ENCODE assay signal across 15 cellular contexts in the genomic region with DNA sequence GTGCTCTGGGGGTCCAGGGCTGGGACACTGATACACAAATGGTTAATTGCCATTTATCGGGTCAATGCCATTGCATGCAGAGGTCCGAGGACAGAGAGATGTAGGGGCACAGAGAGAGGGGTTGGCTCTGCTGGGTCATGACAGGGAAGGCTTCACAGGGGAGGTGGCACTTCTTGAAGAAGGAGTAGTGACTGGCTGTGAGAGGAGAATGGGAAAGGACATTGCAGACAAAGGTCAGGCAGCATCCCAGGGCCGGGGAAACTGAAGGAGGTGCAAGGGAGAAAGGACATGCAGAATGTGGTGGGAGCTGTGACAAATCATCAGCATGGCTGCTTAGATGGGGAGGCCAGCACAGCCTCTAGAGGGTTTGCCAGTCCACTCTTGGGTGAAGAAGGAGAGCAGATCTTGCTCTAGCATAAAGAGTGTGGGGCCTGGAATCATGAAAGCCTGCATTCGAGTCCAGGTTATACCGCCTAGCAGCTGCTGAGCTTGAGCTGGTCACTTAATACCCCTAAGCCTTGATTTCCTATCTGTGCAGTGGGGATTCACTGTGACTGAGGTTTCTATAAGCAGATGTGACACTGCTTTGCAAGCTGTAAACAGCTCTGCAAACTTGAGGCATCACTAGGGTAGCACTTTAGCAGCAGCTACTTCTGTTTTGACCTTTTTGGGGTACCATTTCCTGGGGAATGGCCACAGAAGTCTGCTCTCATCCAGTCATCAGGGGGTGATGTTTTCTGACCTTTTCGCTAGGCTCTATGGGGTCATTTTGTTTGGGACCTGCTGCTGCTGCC. TPM values are rescaled to one million over a fixed set of nuclear protein-coding genes. Genes with fewer than 3 reads are reported as not detected.
DNase-seq lines count a peak whose midpoint lies in the region; ATAC-seq and TF ChIP-seq lines count a peak whose summit lies in the region.
"Had no signal": no experiment of that assay in that cellular context is flagged by ENCODE, and none has a peak within 500 bp of the region (broad histone marks: within the 10 kb centered on the region; RNA-seq: fewer than 3 reads in every experiment).

No MANE protein-coding gene starts in this region.

- H4K91ac ChIP-seq in IMR-90 (ENCODE audit: insufficient read depth, low read depth, low read length) = peak overlapping the region; percentile 92

- H3K36me3 ChIP-seq in Caco-2 (ENCODE audit: control insufficient read depth, insufficient read depth, low read length) (no peaks in the 10 kb centered on the region), IMR-90 (ENCODE audit: control insufficient read depth, insufficient read depth, low read length) (no peaks in the 10 kb centered on the region), smooth muscle cell (ENCODE audit: low read depth) (no peaks in the 10 kb centered on the region)
- H3K36me3 ChIP-seq: heart left ventricle, neural progenitor cell had no signal

- TF ChIP-seq CTCF in Caco-2 (IDR thresholded peaks at IDR 0.05; ENCODE audit: insufficient read depth in 1 of 2, low read depth in 1 of 2, low read length in 1 of 2, severe bottlenecking in 1 of 2, unreplicated experiment in 1 of 2) (no peak), IMR-90 (conservative IDR thresholded peaks at IDR 0.05; ENCODE audit: low read depth, low read length) (no peak), smooth muscle cell (IDR thresholded peaks at IDR 0.05; ENCODE audit: borderline replicate concordance, insufficient read depth, poor library complexity, severe bottlenecking) (no peak), foreskin fibroblast (IDR thresholded peaks at IDR 0.05; ENCODE audit: low read depth, low read length) (no peak)

- no peaks in the 10 kb centered on the region for H3K79me2 ChIP-seq in smooth muscle cell (ENCODE audit: low read depth)

- peak overlapping the region; percentile 75 for H2BK5ac ChIP-seq in IMR-90 (ENCODE audit: low read depth, low read length, poor library complexity, severe bottlenecking)

- peak overlapping the region; percentile 78 for H4K5ac ChIP-seq in IMR-90 (ENCODE audit: low read depth, low read length)

- peaks cover 6% of the 10 kb centered on the region for H3K36me3 Mint-ChIP-seq in Caco-2 (ENCODE audit: insufficient read depth, unreplicated experiment)
- no peaks in the 10 kb centered on the region for H3K36me3 Mint-ChIP-seq in effector memory CD8-positive, alpha-beta T cell (ENCODE audit: insufficient read depth)
- no peaks in the 10 kb centered on the region for H3K36me3 Mint-ChIP-seq in activated naive CD4-positive, alpha-beta T cell treated with anti-CD3 and anti-CD28 coated beads for 36 hours (ENCODE audit: low read depth)
- H3K36me3 Mint-ChIP-seq: neural progenitor cell had no signal

- 80% methylated on average over 2 of the region's 6 CpGs; no CpG with 5 or more reads in 1 of the 2 experiments for WGBS in IMR-90 (ENCODE audit: extremely low coverage in 2 of 2, insufficient read length in 1 of 2), 2 experiments
- WGBS in smooth muscle cell (ENCODE audit: low lambda C conversion rate) = 78% methylated on average over 6 of the region's 6 CpGs

- CTCF ChIA-PET in Caco-2 (lab: Charles Lee) (no interaction called here), IMR-90 (lab: Yijun Ruan, JAX) (interaction anchor here (0.7 to 1.0 kb wide), 3 partner anchors 11 to 184 kb away, joined by 3 read pairs; no protein-coding TSS in a partner anchor)
- CTCF ChIA-PET in activated naive CD4-positive, alpha-beta T cell treated with anti-CD3 and anti-CD28 coated beads for 36 hours (lab: Charles Lee) = interaction anchor here (0.6 kb wide), 1 partner anchor 22 kb away, joined by 4 read pairs; no protein-coding TSS in a partner anchor

- no peaks in the 10 kb centered on the region for H3K9me3 Mint-ChIP-seq in Caco-2 (ENCODE audit: unreplicated experiment)
- H3K9me3 Mint-ChIP-seq in effector memory CD8-positive, alpha-beta T cell = no peaks in the 10 kb centered on the region
- no peaks in the 10 kb centered on the region for H3K9me3 Mint-ChIP-seq in activated naive CD4-positive, alpha-beta T cell treated with anti-CD3 and anti-CD28 coated beads for 36 hours

- H3K27ac ChIP-seq in IMR-90 (ENCODE audit: insufficient read depth, low read length) = no peak overlapping the region
- H3K27ac ChIP-seq in smooth muscle cell (ENCODE audit: low read depth) = peak overlapping the region; percentile 27
- H3K27ac ChIP-seq: HL-60, neural progenitor cell had no signal

- no peaks in the 10 kb centered on the region for H3F3A ChIP-seq in smooth muscle cell (ENCODE audit: low read depth)

- no peaks in the 10 kb centered on the region for H3K27me3 ChIP-seq in Caco-2 (replicated peaks; ENCODE audit: control insufficient read depth, insufficient read depth, low read length)
- no peaks in the 10 kb centered on the region for H3K27me3 ChIP-seq in IMR-90 (ENCODE audit: control insufficient read depth, insufficient read depth, low read length)
- H3K27me3 ChIP-seq in smooth muscle cell (ENCODE audit: low read depth) = no peaks in the 10 kb centered on the region
- H3K27me3 ChIP-seq: heart left ventricle, neural progenitor cell had no signal

- peaks cover 40% of the 10 kb centered on the region for H3K9me1 ChIP-seq in IMR-90 (ENCODE audit: insufficient read depth, low read length)

- no peaks in the 10 kb centered on the region for H3K27me3 Mint-ChIP-seq in Caco-2 (ENCODE audit: insufficient read depth, unreplicated experiment)
- H3K27me3 Mint-ChIP-seq in effector memory CD8-positive, alpha-beta T cell = peaks cover 0 to 8% of the 10 kb centered on the region in 2 donors
- H3K27me3 Mint-ChIP-seq in activated naive CD4-positive, alpha-beta T cell treated with anti-CD3 and anti-CD28 coated beads for 36 hours (ENCODE audit: low read depth) = no peaks in the 10 kb centered on the region

- H3K4me2 ChIP-seq in IMR-90 (ENCODE audit: low read depth, low read length) = no peak overlapping the region
- H3K4me2 ChIP-seq in smooth muscle cell = peak overlapping the region; percentile 4
- H3K4me2 ChIP-seq: neural progenitor cell had no signal

- no peak for ATAC-seq in IMR-90 (ENCODE audit: low read depth)
- ATAC-seq in effector memory CD8-positive, alpha-beta T cell (replicated peaks) = no peak

- H3K27ac Mint-ChIP-seq in Caco-2 (ENCODE audit: unreplicated experiment) = peak overlapping the region; percentile 32
- H3K27ac Mint-ChIP-seq in effector memory CD8-positive, alpha-beta T cell = peak overlapping the region; percentile 67 to 88
- no peak overlapping the region for H3K27ac Mint-ChIP-seq in activated naive CD4-positive, alpha-beta T cell treated with anti-CD3 and anti-CD28 coated beads for 36 hours

- H3K9ac ChIP-seq in IMR-90 (ENCODE audit: low read depth, low read length) (no peak overlapping the region), smooth muscle cell (ENCODE audit: low read depth) (no peak overlapping the region)
- H3K9ac ChIP-seq: neural progenitor cell had no signal

- no peaks in the 10 kb centered on the region for H3K79me1 ChIP-seq in IMR-90 (ENCODE audit: low read depth in 1 of 2, low read length in 2 of 2)

- peak overlapping the region; percentile 95 for H2AK5ac ChIP-seq in IMR-90 (ENCODE audit: low read depth, low read length)

- H3K23ac ChIP-seq in IMR-90 (ENCODE audit: low read depth, low read length) = no peak overlapping the region

- POLR2A ChIA-PET in Caco-2 (lab: Charles Lee) = no interaction called here
- POLR2A ChIA-PET in IMR-90 (lab: Charles Lee; ENCODE audit: unreplicated experiment) = interaction anchor here (0.8 kb wide), 1 partner anchor 88 kb away, joined by 3 read pairs; no protein-coding TSS in a partner anchor

- H3K4me1 ChIP-seq in Caco-2 = peaks cover 10% of the 10 kb centered on the region
- H3K4me1 ChIP-seq in IMR-90 (ENCODE audit: control insufficient read depth, insufficient read depth, low read length) = peaks cover 28% of the 10 kb centered on the region
- H3K4me1 ChIP-seq in smooth muscle cell (ENCODE audit: low read depth) = peaks cover 3% of the 10 kb centered on the region

- peaks cover 21% of the 10 kb centered on the region for H3K4me1 Mint-ChIP-seq in Caco-2 (ENCODE audit: low read depth, unreplicated experiment)
- H3K4me1 Mint-ChIP-seq in effector memory CD8-positive, alpha-beta T cell (ENCODE audit: low read depth in 2 of 2) = peaks cover 32 to 34% of the 10 kb centered on the region in 2 donors
- peaks cover 10% of the 10 kb centered on the region for H3K4me1 Mint-ChIP-seq in activated naive CD4-positive, alpha-beta T cell treated with anti-CD3 and anti-CD28 coated beads for 36 hours (ENCODE audit: low read depth)

- H3K4ac ChIP-seq in IMR-90 (ENCODE audit: low read depth, low read length) = peak overlapping the region; percentile 89

- DNase-seq in Caco-2 (no peak), IMR-90 (no peak), smooth muscle cell (lab: John Stamatoyannopoulos, UW; ENCODE audit: unreplicated experiment) (no peak), foreskin fibroblast (no peak), H4 (ENCODE audit: low spot score) (no peak), amniotic stem cell (lab: John Stamatoyannopoulos, UW) (no peak)
- DNase-seq in effector memory CD8-positive, alpha-beta T cell = no peak
- no peak for DNase-seq in activated naive CD4-positive, alpha-beta T cell treated with anti-CD3 and anti-CD28 coated beads for 36 hours
- DNase-seq: effector memory CD4-positive, alpha-beta T cell; GDM1 had no signal

- in situ Hi-C loops in IMR-90 (cut with MboI; ENCODE audit: low sequenced_read_pairs) = no loop called here

- peak overlapping the region; percentile 85 for H2BK20ac ChIP-seq in IMR-90 (ENCODE audit: low read depth, low read length)

- BruUV-seq in Caco-2 (replicated peaks; lab: Mats Ljungman, UMichigan) (no TSS peak), IMR-90 (replicated peaks; lab: Mats Ljungman, UMichigan) (no TSS peak)

- H2AK9ac ChIP-seq in IMR-90 (replicated peaks; ENCODE audit: low read depth, low read length, poor library complexity) = peak overlapping the region; percentile 71

- intact Hi-C loops in Caco-2 (cut with micrococcal nuclease; ENCODE audit: unreplicated experiment) (no loop called here), IMR-90 (cut with micrococcal nuclease) (no loop called here)
- intact Hi-C loops in activated naive CD4-positive, alpha-beta T cell treated with anti-CD3 and anti-CD28 coated beads for 36 hours (cut with micrococcal nuclease) = no loop called here

- H3K18ac ChIP-seq in IMR-90 (ENCODE audit: low read depth, low read length) = peak overlapping the region; percentile 48; the same call in 1 of the 2 replicates

- H3K4me3 ChIP-seq in Caco-2 (ENCODE audit: low read depth, low read length) = no peak overlapping the region
- H3K4me3 ChIP-seq in IMR-90 (ENCODE audit: insufficient read depth, low read depth, low read length) = no peak overlapping the region
- H3K4me3 ChIP-seq in smooth muscle cell = no peak overlapping the region
- no peak overlapping the region for H3K4me3 ChIP-seq in foreskin fibroblast (ENCODE audit: low read depth in 1 of 2, low read length in 2 of 2)
- H3K4me3 ChIP-seq: heart left ventricle, neural progenitor cell had no signal

- H4K20me1 ChIP-seq in IMR-90 (ENCODE audit: insufficient read depth, low read length) (no peaks in the 10 kb centered on the region), smooth muscle cell (ENCODE audit: low read depth) (no peaks in the 10 kb centered on the region)

- TF ChIP-seq RAD21 in IMR-90 (IDR thresholded peaks at IDR 0.05; ENCODE audit: low read length) = no peak

- H2AFZ ChIP-seq in IMR-90 (replicated peaks; ENCODE audit: low read length, poor library complexity) (peak overlapping the region; percentile 88), smooth muscle cell (ENCODE audit: low read depth) (no peak overlapping the region)
- H2AFZ ChIP-seq: neural progenitor cell had no signal

- dilution Hi-C loops in IMR-90 (cut with HindIII; ENCODE audit: low sequenced_read_pairs, unreplicated experiment) = no loop called here

- no peaks in the 10 kb centered on the region for H3K9me3 ChIP-seq in Caco-2
- H3K9me3 ChIP-seq in IMR-90 (ENCODE audit: control insufficient read depth, insufficient read depth, low read length) = no peaks in the 10 kb centered on the region
- H3K9me3 ChIP-seq in smooth muscle cell (replicated peaks; ENCODE audit: low read depth) = no peaks in the 10 kb centered on the region
- H3K9me3 ChIP-seq: heart left ventricle had no signal

- H2BK120ac ChIP-seq in IMR-90 (ENCODE audit: low read depth, low read length) = peak overlapping the region; percentile 93

- peak overlapping the region; percentile 69 for H3K14ac ChIP-seq in IMR-90 (replicated peaks; ENCODE audit: low read depth, low read length)

- peak overlapping the region; percentile 91; the same call in 2 of the 3 replicates for H2BK15ac ChIP-seq in IMR-90 (ENCODE audit: low read depth, low read length)

- peak overlapping the region; percentile 15 to 94; a peak in 2 of 4 replicates for H4K8ac ChIP-seq in IMR-90 (ENCODE audit: low read depth in 2 of 2, low read length in 2 of 2)

- H3K56ac ChIP-seq in IMR-90 (ENCODE audit: extremely low read depth, insufficient read depth, low read length) = no peak overlapping the region

- TF ChIP-seq POLR2A in IMR-90 (IDR thresholded peaks at IDR 0.05; ENCODE audit: low read depth, low read length) = no peak

- H3K4me3 Mint-ChIP-seq in Caco-2 (ENCODE audit: unreplicated experiment) = no peak overlapping the region
- peak overlapping the region in 1 of 2 donors; percentile 43 for H3K4me3 Mint-ChIP-seq in effector memory CD8-positive, alpha-beta T cell
- no peak overlapping the region for H3K4me3 Mint-ChIP-seq in activated naive CD4-positive, alpha-beta T cell treated with anti-CD3 and anti-CD28 coated beads for 36 hours
- H3K4me3 Mint-ChIP-seq: neural progenitor cell had no signal

RNA-seq across cellular contexts. Expression of gene EPS8L3, which starts 59.2 kb away (rescaled TPM):
- 15.3 and 18.5 TPM in 2 replicates for total RNA-seq in Caco-2 (2022)
- not detected in 2 replicates for total RNA-seq in IMR-90 (2012; rRNA removed)
- not detected in 2 replicates for polyA plus RNA-seq in IMR-90 (2012; rRNA removed)
- polyA plus RNA-seq in IMR-90 (2012; cell fraction: cytosol; rRNA removed) = 0.11 TPM in 1 of 2 replicates, not detected in the other
- not detected in 2 replicates for polyA plus RNA-seq in IMR-90 (2012; cell fraction: nucleus; rRNA removed; ENCODE audit: low replicate concordance)
- not detected in 2 replicates for total RNA-seq in smooth muscle cell
- not detected in 2 replicates for polyA plus RNA-seq in smooth muscle cell
- not detected for total RNA-seq in activated naive CD4-positive, alpha-beta T cell treated with anti-CD3 and anti-CD28 coated beads for 36 hours
- not detected in 2 replicates for total RNA-seq in H4 (2014; rRNA removed; shearing (Covaris generic))
- total RNA-seq: MCF 10A; T-helper 2 cell treated with Interferon-gamma antibody and Interleukin-4, amounts not matched to agents 100 ng/mL and 5 ng/mL, for 36 hours had no signal

Comparison
In these comparisons a context has a peak if more than half of its experiments do, and no peak if none do; other contexts are left out.
1. RNA of gene EPS8L3, which starts 59.2 kb away (total RNA-seq): 15.3 to 18.5 TPM in Caco-2; not detected in IMR-90, not detected in smooth muscle cell, not detected in activated naive CD4-positive, alpha-beta T cell treated with anti-CD3 and anti-CD28 coated beads for 36 hours and not detected in H4; every median in the first group is over 10 times any median in the second.